In genomic region chr20:8851446-8851845, GRCh38 we compare ENCODE assay signal across 21 cellular contexts.
A peak's percentile ranks its signal among the peaks of the same experiment; 100 is the strongest.
DNase-seq lines count a peak whose midpoint lies in the region; ATAC-seq, FAIRE-seq and TF ChIP-seq lines count a peak whose summit lies in the region.
"Had no signal": no experiment of that assay in that cellular context is flagged by ENCODE, and none has a peak within 500 bp of the region (broad histone marks: within the 10 kb centered on the region; RNA-seq: fewer than 3 reads in every experiment).

No MANE protein-coding gene starts in this region.

- dilution Hi-C loops in IMR-90 (cut with HindIII; ENCODE audit: low sequenced_read_pairs, unreplicated experiment) = no loop called here

- H3K36me3 Mint-ChIP-seq in stimulated activated naive B cell treated with anti-CD40 and anti-IgM and Interleukin-4, amounts not matched to agents 10 μg/mL and 1 μg/mL and 100 μg/mL, for 72 hours = no peaks in the 10 kb centered on the region
- H3K36me3 Mint-ChIP-seq: CD4-positive, alpha-beta memory T cell; IgD-negative memory B cell had no signal

- peak overlapping the region; percentile 42 for H3K27ac Mint-ChIP-seq in stimulated activated naive B cell treated with anti-CD40 and anti-IgM and Interleukin-4, amounts not matched to agents 10 μg/mL and 1 μg/mL and 100 μg/mL, for 72 hours
- H3K27ac Mint-ChIP-seq: CD14-positive monocyte; CD4-positive, alpha-beta memory T cell; GM23338; IgD-negative memory B cell had no signal

- H4K5ac ChIP-seq in IMR-90 (ENCODE audit: low read depth, low read length) = peak overlapping the region; percentile 48; the same call in 1 of the 2 replicates
- no peak overlapping the region for H4K5ac ChIP-seq in H1 (ENCODE audit: insufficient read length, low read depth, low read length)

- H2AK5ac ChIP-seq in IMR-90 (ENCODE audit: low read depth, low read length) (no peak overlapping the region), H1 (ENCODE audit: low read depth, low read length) (no peak overlapping the region)

- H3K79me1 ChIP-seq in IMR-90 (ENCODE audit: low read depth in 1 of 2, low read length in 2 of 2) (no peaks in the 10 kb centered on the region; a peak in 1 of 4 replicates), H1 (ENCODE audit: low read depth, low read length) (no peaks in the 10 kb centered on the region)

- H3K18ac ChIP-seq in IMR-90 (ENCODE audit: low read depth, low read length) (peak overlapping the region; percentile 54; the same call in 1 of the 2 replicates), H1 (ENCODE audit: extremely low read depth, low read length) (no peak overlapping the region)

- CTCF ChIA-PET in IMR-90 (lab: Yijun Ruan, JAX) = no interaction called here
- CTCF ChIA-PET in H1 (lab: Charles Lee; ENCODE audit: partially characterized antibody) = no interaction called here

- H3K4me1 ChIP-seq in IMR-90 (ENCODE audit: control insufficient read depth, insufficient read depth, low read length) (peaks cover 11% of the 10 kb centered on the region), H1 (replicated peaks in 1 of 4; ENCODE audit: control insufficient read depth in 3 of 4, insufficient read depth in 4 of 4, low read length in 3 of 4) (peaks cover 0 to 3% (median 0%) of the 10 kb centered on the region in 4 experiments; a peak in 2 of 7 replicates)
- H3K4me1 ChIP-seq in effector memory CD4-positive, alpha-beta T cell (ENCODE audit: control insufficient read depth, insufficient read depth, low read length, poor library complexity, severe bottlenecking) = no peaks in the 10 kb centered on the region
- H3K4me1 ChIP-seq: BLaER1 had no signal

- H3K79me2 ChIP-seq in H1 (ENCODE audit: control insufficient read depth in 1 of 2, insufficient read depth in 2 of 2, low read length in 2 of 2) = no peaks in the 10 kb centered on the region

- DNase-seq in DMS 273 (lab: John Stamatoyannopoulos, UW; ENCODE audit: unreplicated experiment) (peak; percentile 12), DMS 273 treated with DMSO at 0.1 percent for 48 hours (lab: John Stamatoyannopoulos, UW) (no peak), IMR-90 (no peak), H1 (ENCODE audit: low read depth in 1 of 2, low spot score in 2 of 2) (no peak), NCI-H2029 (lab: John Stamatoyannopoulos, UW) (no peak)
- no peak for DNase-seq in stimulated activated naive B cell treated with anti-CD40 and anti-IgM and Interleukin-4, amounts not matched to agents 10 μg/mL and 1 μg/mL and 100 μg/mL, for 72 hours
- no peak for DNase-seq in effector memory CD4-positive, alpha-beta T cell
- DNase-seq: CD4-positive, alpha-beta memory T cell; DMS53; DND-41; EL; H7; KBM-7 had no signal

- H3K27me3 ChIP-seq in IMR-90 (ENCODE audit: control insufficient read depth, insufficient read depth, low read length) (no peaks in the 10 kb centered on the region), H1 (replicated peaks in 1 of 4; ENCODE audit: control insufficient read depth in 3 of 4, extremely low read depth in 1 of 4, insufficient read depth in 3 of 4, low read length in 3 of 4) (no peaks in the 10 kb centered on the region)
- H3K27me3 ChIP-seq in effector memory CD4-positive, alpha-beta T cell (replicated peaks; ENCODE audit: control insufficient read depth, insufficient read depth, low read length, poor library complexity, severe bottlenecking) = no peaks in the 10 kb centered on the region
- H3K27me3 ChIP-seq: BLaER1 had no signal

- no peak overlapping the region for H3K9ac ChIP-seq in IMR-90 (ENCODE audit: low read depth, low read length)
- no peak overlapping the region for H3K9ac ChIP-seq in H1 (replicated peaks in 1 of 4; ENCODE audit: extremely low read depth in 1 of 4, low read depth in 3 of 4, low read length in 3 of 4)
- H3K9ac ChIP-seq: BLaER1 had no signal

- H2BK20ac ChIP-seq in IMR-90 (ENCODE audit: low read depth, low read length) (0 out of 2 replicates have a peak overlapping the region, but pooled peaks have one; percentile 18), H1 (ENCODE audit: low read length) (no peak overlapping the region)

- BruUV-seq in IMR-90 (replicated peaks; lab: Mats Ljungman, UMichigan) = no TSS peak

- no peak overlapping the region for H2AK9ac ChIP-seq in IMR-90 (replicated peaks; ENCODE audit: low read depth, low read length, poor library complexity)

- no peak overlapping the region for H3K27ac ChIP-seq in IMR-90 (ENCODE audit: insufficient read depth, low read length)
- H3K27ac ChIP-seq in H1 (ENCODE audit: low read depth, low read length) = no peak overlapping the region
- no peak overlapping the region for H3K27ac ChIP-seq in effector memory CD4-positive, alpha-beta T cell (ENCODE audit: insufficient read depth, low read length, poor library complexity, severe bottlenecking)
- H3K27ac ChIP-seq: 22Rv1, BLaER1, HL-60 had no signal

- H2AFZ ChIP-seq in IMR-90 (replicated peaks; ENCODE audit: low read length, poor library complexity) (no peak overlapping the region), H1 (ENCODE audit: low read length) (no peak overlapping the region)
- H2AFZ ChIP-seq: GM23338 had no signal

- FAIRE-seq in H1 (lab: Jason Lieb, UNC) = peak; percentile 28
- FAIRE-seq: GM12878 had no signal

- no peak for TF ChIP-seq CTCF in IMR-90 (conservative IDR thresholded peaks at IDR 0.05; ENCODE audit: low read depth, low read length)
- no peak for TF ChIP-seq CTCF in H1 (IDR thresholded peaks at IDR 0.05; ENCODE audit: control extremely low read depth in 1 of 3, insufficient read depth in 1 of 3, low read depth in 1 of 3, low read length in 3 of 3)

- H3K23me2 ChIP-seq in H1 (ENCODE audit: low read depth, low read length) = no peaks in the 10 kb centered on the region; the same call in 1 of the 2 replicates

- H3K9me3 ChIP-seq in IMR-90 (ENCODE audit: control insufficient read depth, insufficient read depth, low read length) = no peaks in the 10 kb centered on the region
- no peaks in the 10 kb centered on the region for H3K9me3 ChIP-seq in H1 (ENCODE audit: insufficient read depth in 2 of 2, low read depth in 1 of 2, low read length in 1 of 2)
- no peaks in the 10 kb centered on the region for H3K9me3 ChIP-seq in effector memory CD4-positive, alpha-beta T cell (ENCODE audit: control insufficient read depth, low read length)
- H3K9me3 ChIP-seq: BLaER1 had no signal

- no peaks in the 10 kb centered on the region for H3K36me3 ChIP-seq in IMR-90 (ENCODE audit: control insufficient read depth, insufficient read depth, low read length)
- H3K36me3 ChIP-seq in H1 (ENCODE audit: control insufficient read depth in 2 of 4, insufficient read depth in 4 of 4, low read length in 3 of 4) = no peaks in the 10 kb centered on the region
- no peaks in the 10 kb centered on the region for H3K36me3 ChIP-seq in effector memory CD4-positive, alpha-beta T cell (ENCODE audit: control insufficient read depth, insufficient read depth, low read length)
- H3K36me3 ChIP-seq: BLaER1 had no signal

- H2BK120ac ChIP-seq in IMR-90 (ENCODE audit: low read depth, low read length) = no peak overlapping the region
- no peak overlapping the region for H2BK120ac ChIP-seq in H1 (replicated peaks; ENCODE audit: low read depth, low read length)

- no peak overlapping the region for H4K91ac ChIP-seq in IMR-90 (ENCODE audit: insufficient read depth, low read depth, low read length)
- H4K91ac ChIP-seq in H1 (replicated peaks; ENCODE audit: insufficient read length, low read length) = no peak overlapping the region

- H3K4me2 ChIP-seq in IMR-90 (ENCODE audit: low read depth, low read length) (no peak overlapping the region), H1 (ENCODE audit: insufficient read depth in 1 of 2, low read depth in 2 of 2, low read length in 2 of 2) (no peak overlapping the region)
- H3K4me2 ChIP-seq: BLaER1, GM23338 had no signal

- H3K9me3 Mint-ChIP-seq in stimulated activated naive B cell treated with anti-CD40 and anti-IgM and Interleukin-4, amounts not matched to agents 10 μg/mL and 1 μg/mL and 100 μg/mL, for 72 hours = no peaks in the 10 kb centered on the region
- H3K9me3 Mint-ChIP-seq: CD14-positive monocyte had no signal

- H4K8ac ChIP-seq in IMR-90 (ENCODE audit: low read depth in 2 of 2, low read length in 2 of 2) = no peak overlapping the region; a peak in 1 of 4 replicates
- H4K8ac ChIP-seq in H1 (ENCODE audit: extremely low read depth, insufficient read depth, low read length) = no peak overlapping the region

- peaks cover 2% of the 10 kb centered on the region; the same call in 1 of the 2 replicates for H3K9me1 ChIP-seq in IMR-90 (ENCODE audit: insufficient read depth, low read length)

- no peak overlapping the region for H3K4ac ChIP-seq in IMR-90 (ENCODE audit: low read depth, low read length)
- H3K4ac ChIP-seq in H1 (replicated peaks; ENCODE audit: insufficient read length, low read depth, low read length) = no peak overlapping the region

- H3K56ac ChIP-seq in IMR-90 (ENCODE audit: extremely low read depth, insufficient read depth, low read length) (no peak overlapping the region), H1 (replicated peaks; ENCODE audit: insufficient read length, low read depth, low read length) (no peak overlapping the region)

- no peaks in the 10 kb centered on the region for H3K27me3 Mint-ChIP-seq in stimulated activated naive B cell treated with anti-CD40 and anti-IgM and Interleukin-4, amounts not matched to agents 10 μg/mL and 1 μg/mL and 100 μg/mL, for 72 hours
- H3K27me3 Mint-ChIP-seq: CD4-positive, alpha-beta memory T cell; IgD-negative memory B cell had no signal

- in situ Hi-C loops in IMR-90 (cut with MboI; ENCODE audit: low sequenced_read_pairs) = loop anchor here (10.0 kb wide), 1 partner anchor 513 kb away; no protein-coding TSS in a partner anchor

- ATAC-seq in IMR-90 (ENCODE audit: low read depth) = no peak
- ATAC-seq in stimulated activated naive B cell treated with anti-CD40 and anti-IgM and Interleukin-4, amounts not matched to agents 10 μg/mL and 1 μg/mL and 100 μg/mL, for 72 hours (replicated peaks) = no peak
- ATAC-seq: GM12878, GM23338, HCT116 had no signal

- no peak overlapping the region for H3K4me3 Mint-ChIP-seq in stimulated activated naive B cell treated with anti-CD40 and anti-IgM and Interleukin-4, amounts not matched to agents 10 μg/mL and 1 μg/mL and 100 μg/mL, for 72 hours
- H3K4me3 Mint-ChIP-seq: CD14-positive monocyte; CD4-positive, alpha-beta memory T cell; GM23338; IgD-negative memory B cell had no signal

- no peaks in the 10 kb centered on the region for H3K4me1 Mint-ChIP-seq in stimulated activated naive B cell treated with anti-CD40 and anti-IgM and Interleukin-4, amounts not matched to agents 10 μg/mL and 1 μg/mL and 100 μg/mL, for 72 hours
- H3K4me1 Mint-ChIP-seq: CD14-positive monocyte; CD4-positive, alpha-beta memory T cell; GM23338; IgD-negative memory B cell had no signal

- no peak overlapping the region for H2BK12ac ChIP-seq in H1 (ENCODE audit: low read depth, low read length)

- POLR2A ChIA-PET in IMR-90 (lab: Charles Lee; ENCODE audit: unreplicated experiment) (no interaction called here), H1 (lab: Charles Lee; ENCODE audit: partially characterized antibody) (no interaction called here)

- TF ChIP-seq RAD21 in IMR-90 (IDR thresholded peaks at IDR 0.05; ENCODE audit: low read length) (no peak), H1 (IDR thresholded peaks at IDR 0.05 in 1 of 2, conservative IDR thresholded peaks at IDR 0.05 in 1 of 2; ENCODE audit: low read depth in 2 of 2, low read length in 2 of 2) (no peak)

- H3K14ac ChIP-seq in IMR-90 (replicated peaks; ENCODE audit: low read depth, low read length) (no peak overlapping the region), H1 (ENCODE audit: insufficient read length) (no peak overlapping the region)

- no peak overlapping the region for H3K23ac ChIP-seq in IMR-90 (ENCODE audit: low read depth, low read length)
- no peak overlapping the region for H3K23ac ChIP-seq in H1 (ENCODE audit: insufficient read length)

- no peak for TF ChIP-seq POLR2A in IMR-90 (IDR thresholded peaks at IDR 0.05; ENCODE audit: low read depth, low read length)
- TF ChIP-seq POLR2A in H1 (IDR thresholded peaks at IDR 0.05; ENCODE audit: control extremely low read depth in 1 of 2, low read depth in 2 of 2, low read length in 2 of 2) = no peak

- no peak for TF ChIP-seq EP300 in H1 (IDR thresholded peaks at IDR 0.05; ENCODE audit: borderline replicate concordance in 1 of 2, low read depth in 2 of 2, low read length in 2 of 2)

- H4K20me1 ChIP-seq in IMR-90 (ENCODE audit: insufficient read depth, low read length) = no peaks in the 10 kb centered on the region
- H4K20me1 ChIP-seq in H1 (replicated peaks in 1 of 2; ENCODE audit: control insufficient read depth in 1 of 2, insufficient read depth in 2 of 2, low read length in 2 of 2) = no peaks in the 10 kb centered on the region
- H4K20me1 ChIP-seq: BLaER1 had no signal

- WGBS in IMR-90 (ENCODE audit: extremely low coverage in 2 of 2, insufficient read length in 1 of 2), 2 experiments = no CpG with 5 or more reads among the region's 1 CpG
- WGBS in H1 (ENCODE audit: extremely low coverage in 1 of 2, insufficient coverage in 1 of 2, insufficient read length in 1 of 2, insufficient replicate concordance in 2 of 2, low coverage in 1 of 2, low lambda C conversion rate in 2 of 2, missing lambda C conversion rate in 1 of 2), 2 experiments = 88% methylated on average over 1 of the region's 1 CpG; no CpG with 5 or more reads in 1 of the 2 experiments

- H3K4me3 ChIP-seq in IMR-90 (ENCODE audit: insufficient read depth, low read depth, low read length) = no peak overlapping the region
- H3K4me3 ChIP-seq in H1 (ENCODE audit: extremely low read depth in 1 of 4, insufficient read depth in 2 of 4, low read depth in 3 of 4, low read length in 4 of 4) = no peak overlapping the region
- H3K4me3 ChIP-seq in effector memory CD4-positive, alpha-beta T cell (ENCODE audit: insufficient read depth, low read depth, low read length, poor library complexity, severe bottlenecking) = no peak overlapping the region
- H3K4me3 ChIP-seq: BLaER1, GM12878, GM23338 had no signal

- intact Hi-C loops in IMR-90 (cut with micrococcal nuclease) = loop anchor here (5.0 kb wide), 5 partner anchors 59 to 416 kb away; no protein-coding TSS in a partner anchor

- H2BK5ac ChIP-seq in IMR-90 (ENCODE audit: low read depth, low read length, poor library complexity, severe bottlenecking) = peak overlapping the region; percentile 52
- H2BK5ac ChIP-seq in H1 (ENCODE audit: low read depth, low read length) = no peak overlapping the region

- peak overlapping the region; percentile 36; the same call in 1 of the 3 replicates for H2BK15ac ChIP-seq in IMR-90 (ENCODE audit: low read depth, low read length)
- H2BK15ac ChIP-seq in H1 (ENCODE audit: low read length) = no peak overlapping the region
